Comparison of ENCODE assay signal across 20 cellular contexts in genomic region chr10:101725843-101726242, GRCh38. TPM values are rescaled to one million over a fixed set of nuclear protein-coding genes. Genes with fewer than 3 reads are reported as not detected.
"Had no signal": no experiment of that assay in that cellular context is flagged by ENCODE, and none has a peak within 500 bp of the region (broad histone marks: within the 10 kb centered on the region; RNA-seq: fewer than 3 reads in every experiment).

No MANE protein-coding gene starts in this region.

- DNase-seq: activated CD4-positive, alpha-beta memory T cell treated with anti-CD3 and anti-CD28 coated beads for 36 hours; activated CD4-positive, alpha-beta T cell treated with anti-CD3 and anti-CD28 coated beads for 36 hours; activated CD8-positive, alpha-beta memory T cell treated with anti-CD3 and anti-CD28 coated beads, Interleukin-2, amount 10 ng/mL, durations not matched to agents 7 days and 5 days; activated effector memory CD4-positive, alpha-beta T cell treated with anti-CD3 and anti-CD28 coated beads, Interleukin-2, amount 50 U/mL, for 16 hours; activated T-cell treated with anti-CD3 and anti-CD28 coated beads, Interleukin-2, amount 50 U/mL, for 4 hours; adrenal gland; dorsolateral prefrontal cortex; endodermal cell; erythroblast; islet precursor cell; left ventricle myocardium superior; mesenchymal stem cell; occipital lobe; stimulated activated naive CD8-positive, alpha-beta T cell treated with anti-CD3 and anti-CD28 coated beads, Interleukin-15, Interleukin-2, amounts not matched to agents 100 U/mL and 50 U/mL, for 24 hours; T-helper 17 cell; upper lobe of left lung had no signal

- ATAC-seq: activated CD4-positive, alpha-beta T cell treated with anti-CD3 and anti-CD28 coated beads for 36 hours; activated CD8-positive, alpha-beta memory T cell treated with anti-CD3 and anti-CD28 coated beads, Interleukin-2, amount 10 ng/mL, durations not matched to agents 7 days and 5 days; activated T-cell treated with anti-CD3 and anti-CD28 coated beads, Interleukin-2, amount 50 U/mL, for 4 hours; gastroesophageal sphincter; left ventricle myocardium superior; stimulated activated naive CD8-positive, alpha-beta T cell treated with anti-CD3 and anti-CD28 coated beads, Interleukin-15, Interleukin-2, amounts not matched to agents 100 U/mL and 50 U/mL, for 24 hours; T-helper 17 cell had no signal

- H3K36me3 ChIP-seq: adrenal gland, cardiac muscle cell, gastroesophageal sphincter, right atrium auricular region, upper lobe of left lung had no signal

- H3K9me3 ChIP-seq: adrenal gland, gastroesophageal sphincter, right atrium auricular region, upper lobe of left lung had no signal

- H3K27me3 ChIP-seq: adrenal gland, cardiac muscle cell, right atrium auricular region, upper lobe of left lung had no signal

- H3K27ac ChIP-seq: adrenal gland, cardiac muscle cell, dorsolateral prefrontal cortex, gastroesophageal sphincter, right atrium auricular region, upper lobe of left lung had no signal

- H3K4me1 ChIP-seq: adrenal gland, gastroesophageal sphincter, right atrium auricular region, upper lobe of left lung had no signal

- H3K4me3 ChIP-seq: adrenal gland, cardiac muscle cell, dorsolateral prefrontal cortex, gastroesophageal sphincter, right atrium auricular region, upper lobe of left lung had no signal

RNA-seq across cellular contexts. Expression of gene FGF8, which starts 50.1 kb away (rescaled TPM):
- total RNA-seq: activated CD4-positive, alpha-beta memory T cell treated with anti-CD3 and anti-CD28 coated beads for 36 hours; activated CD8-positive, alpha-beta memory T cell treated with anti-CD3 and anti-CD28 coated beads, Interleukin-2, amount 10 ng/mL, durations not matched to agents 7 days and 5 days; adrenal gland; gastroesophageal sphincter; left ventricle myocardium superior; occipital lobe; posterior vena cava; right atrium auricular region; T-helper 17 cell had no signal
- polyA plus RNA-seq: adrenal gland had no signal
